In genomic region chr22:44838316-44839016, GRCh38 we compare ENCODE assay signal across 19 cellular contexts.
"Had no signal": no experiment of that assay in that cellular context is flagged by ENCODE, and none has a peak within 500 bp of the region (broad histone marks: within the 10 kb centered on the region; RNA-seq: fewer than 3 reads in every experiment).

No MANE protein-coding gene starts in this region.

- H3K9me3 ChIP-seq: pancreas, prostate gland, vagina had no signal

- H3K36me3 ChIP-seq: prostate gland, upper lobe of right lung, vagina had no signal

- ATAC-seq: left colon; naive thymus-derived CD4-positive, alpha-beta T cell; pancreas; sciatic nerve; stimulated activated memory B cell treated with anti-CD40 and anti-IgM and Interleukin-4, amounts not matched to agents 10 μg/mL and 1 μg/mL and 100 μg/mL, for 72 hours; upper lobe of right lung had no signal

- H3K4me1 ChIP-seq: pancreas, prostate gland, spleen, tibial nerve, upper lobe of right lung, vagina had no signal

- H3K27me3 ChIP-seq: hepatocyte, pancreas, tibial nerve, upper lobe of right lung, vagina had no signal

- FAIRE-seq: pancreas had no signal

- H3K27ac ChIP-seq: dorsolateral prefrontal cortex, hepatocyte, pancreas, prostate gland, spleen, tibial nerve, upper lobe of right lung, vagina had no signal

- H3K4me3 ChIP-seq: dorsolateral prefrontal cortex, hepatocyte, pancreas, prostate gland, spleen, tibial nerve, upper lobe of right lung, vagina had no signal

- DNase-seq: cortex of kidney; effector CD8-positive, alpha-beta T cell; foreskin melanocyte; left colon; mesendoderm; naive thymus-derived CD4-positive, alpha-beta T cell; spleen; stimulated activated CD4-positive, alpha-beta T cell treated with anti-CD3 and anti-CD28 coated beads, Interleukin-15, amount 100 ng/mL, for 24 hours; stimulated activated CD4-positive, alpha-beta T cell treated with anti-CD3 and anti-CD28 coated beads, Interleukin-1b, Interleukin-23, amount 100 ng/mL, for 48 hours; stimulated activated CD4-positive, alpha-beta T cell treated with anti-CD3 and anti-CD28 coated beads, Interleukin-4, amount 100 ng/mL, for 24 hours; upper lobe of right lung had no signal
